ENCODE assay signal across 1 cellular context in genomic region chr3:27629381-27629780, GRCh38.
TF ChIP-seq lines count a peak whose summit lies in the region.

No MANE protein-coding gene starts in this region.

TF ChIP-seq in endothelial cell of umbilical vein, 7 proteins besides CTCF, POLR2A, EP300 and RAD21 (continued from another document):
- TF ChIP-seq JUN (IDR thresholded peaks at IDR 0.05; ENCODE audit: borderline replicate concordance, insufficient read depth, insufficient read length, low read depth) (no peak), POLR2AphosphoS5 (IDR thresholded peaks at IDR 0.05; ENCODE audit: insufficient read depth, low read depth, low read length) (peak; percentile 46)
